13 cellular contexts compared by ENCODE assay signal in the genomic region with DNA sequence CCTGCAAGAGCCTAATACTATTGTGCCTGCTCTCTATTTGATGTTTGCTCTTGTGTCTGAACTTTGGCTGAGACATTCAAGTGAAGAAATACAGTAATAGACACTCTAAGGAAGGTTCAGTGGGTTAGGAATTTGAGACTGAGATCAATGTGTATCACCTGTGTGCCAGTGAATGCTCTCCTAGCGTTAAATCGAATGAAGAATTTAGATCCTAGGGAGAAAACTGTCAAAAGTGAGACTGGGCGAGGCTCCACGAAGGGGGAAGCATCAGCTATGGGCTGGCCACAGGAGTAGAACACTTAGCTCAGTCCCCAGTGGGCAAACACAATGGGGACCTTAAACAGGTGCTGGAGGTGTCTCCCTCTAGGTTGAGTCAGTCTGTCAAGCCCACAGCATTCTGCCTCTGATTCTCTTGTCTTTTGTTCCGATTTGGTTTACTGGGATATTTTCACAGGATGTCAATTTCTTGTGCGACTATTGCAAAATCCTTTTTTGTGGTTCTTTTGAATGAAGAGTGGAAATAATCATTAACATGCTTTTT. TPM values are rescaled to one million over a fixed set of nuclear protein-coding genes. Genes with fewer than 3 reads are reported as not detected.
A peak's percentile ranks its signal among the peaks of the same experiment; 100 is the strongest.
DNase-seq lines count a peak whose midpoint lies in the region; ATAC-seq and TF ChIP-seq lines count a peak whose summit lies in the region.
"Had no signal": no experiment of that assay in that cellular context is flagged by ENCODE, and none has a peak within 500 bp of the region (broad histone marks: within the 10 kb centered on the region; RNA-seq: fewer than 3 reads in every experiment).

No MANE protein-coding gene starts in this region.

- peak overlapping the region; percentile 42 for H3K4me3 ChIP-seq in HFF-Myc (replicated peaks; ENCODE audit: low read depth, low read length)
- peak overlapping the region; percentile 72 to 77 (median 74) for H3K4me3 ChIP-seq in esophagus squamous epithelium
- peak overlapping the region in 1 of 2 donors; percentile 21 for H3K4me3 ChIP-seq in neuronal stem cell (ENCODE audit: low read length in 2 of 2)
- H3K4me3 ChIP-seq in colonic mucosa: no peak overlapping the region
- H3K4me3 ChIP-seq: MG63 had no signal

- H3K4me1 ChIP-seq in esophagus squamous epithelium (peaks cover 3 to 55% (median 8%) of the 10 kb centered on the region in 3 donors), neuronal stem cell (ENCODE audit: control insufficient read depth in 2 of 2, insufficient read depth in 1 of 2, low read depth in 1 of 2, low read length in 2 of 2) (peaks cover 4 to 7% of the 10 kb centered on the region in 2 donors), colonic mucosa (no peaks in the 10 kb centered on the region)

- no peak overlapping the region for H2BK120ac ChIP-seq in neuronal stem cell (ENCODE audit: low read depth, low read length)

- no peak overlapping the region for H2BK5ac ChIP-seq in neuronal stem cell (ENCODE audit: low read length)

- H3K36me3 ChIP-seq in esophagus squamous epithelium (no peaks in the 10 kb centered on the region), neuronal stem cell (replicated peaks in 1 of 2; ENCODE audit: control insufficient read depth in 2 of 2, insufficient read depth in 2 of 2, low read length in 2 of 2) (no peaks in the 10 kb centered on the region), colonic mucosa (no peaks in the 10 kb centered on the region)
- H3K36me3 ChIP-seq: MG63 had no signal

- H2AFZ ChIP-seq in neuronal stem cell (ENCODE audit: low read length): no peak overlapping the region

- TF ChIP-seq CTCF in HFF-Myc (IDR thresholded peaks at IDR 0.05; ENCODE audit: low read depth, low read length, missing control alignments): no peak
- TF ChIP-seq CTCF in esophagus squamous epithelium (IDR thresholded peaks at IDR 0.05): no peak
- TF ChIP-seq CTCF in colonic mucosa (IDR thresholded peaks at IDR 0.05): no peak

- no peak overlapping the region for H2BK15ac ChIP-seq in neuronal stem cell (ENCODE audit: low read length)

- H3K27ac ChIP-seq in esophagus squamous epithelium (no peak overlapping the region), neuronal stem cell (replicated peaks; ENCODE audit: low read length) (no peak overlapping the region), colonic mucosa (no peak overlapping the region)

- H4K91ac ChIP-seq in neuronal stem cell (ENCODE audit: low read depth, low read length, poor library complexity): no peak overlapping the region

- H3K4ac ChIP-seq in neuronal stem cell (ENCODE audit: low read length): no peak overlapping the region

- no peak overlapping the region for H3K18ac ChIP-seq in neuronal stem cell (ENCODE audit: low read length)

- H3K14ac ChIP-seq in neuronal stem cell (ENCODE audit: low read length): no peak overlapping the region

- H2BK12ac ChIP-seq in neuronal stem cell (ENCODE audit: low read length): no peak overlapping the region

- H3K23ac ChIP-seq in neuronal stem cell (ENCODE audit: low read depth, low read length, poor library complexity): no peak overlapping the region

- no peaks in the 10 kb centered on the region for H3K79me1 ChIP-seq in neuronal stem cell (ENCODE audit: low read depth, low read length)

- H3K9me3 ChIP-seq in esophagus squamous epithelium (no peaks in the 10 kb centered on the region), neuronal stem cell (replicated peaks in 1 of 2; ENCODE audit: control insufficient read depth in 2 of 2, insufficient read depth in 1 of 2, low read depth in 1 of 2, low read length in 2 of 2) (no peaks in the 10 kb centered on the region), colonic mucosa (no peaks in the 10 kb centered on the region)
- H3K9me3 ChIP-seq: MG63 had no signal

- ATAC-seq in HG03565 (IDR thresholded peaks at IDR 0.05; ENCODE audit: unreplicated experiment): no peak
- ATAC-seq: left ventricle myocardium superior had no signal

- H4K8ac ChIP-seq in neuronal stem cell (ENCODE audit: low read depth, low read length): no peak overlapping the region

- WGBS in esophagus squamous epithelium, 2 donors: 19 to 37% methylated on average over 6 of the region's 6 CpGs
- no CpG with 5 or more reads among the region's 6 CpGs for WGBS in neuronal stem cell (ENCODE audit: extremely low coverage in 2 of 2, insufficient read length in 2 of 2, insufficient replicate concordance in 1 of 2), 2 donors

- intact Hi-C loops in esophagus squamous epithelium (cut with DNase I): no loop called here
- intact Hi-C loops in colonic mucosa (cut with DNase I): no loop called here

- H2AK5ac ChIP-seq in neuronal stem cell (ENCODE audit: low read depth, low read length): no peak overlapping the region

- no peak for TF ChIP-seq POLR2A in esophagus squamous epithelium (IDR thresholded peaks at IDR 0.05)

- H3K9ac ChIP-seq in neuronal stem cell (ENCODE audit: low read depth, low read length, poor library complexity): no peak overlapping the region
- H3K9ac ChIP-seq in colonic mucosa (ENCODE audit: low read depth in 2 of 2, low read length in 2 of 2): no peak overlapping the region

- no peak for DNase-seq in HFF-Myc (ENCODE audit: extremely low read depth, low read depth)
- peak; percentile 46 for DNase-seq in NCI-H82 treated with DMSO at 0.1 percent for 48 hours (lab: John Stamatoyannopoulos, UW; ENCODE audit: unreplicated experiment)
- DNase-seq in esophagus squamous epithelium (lab: John Stamatoyannopoulos, UW): no peak
- no peak for DNase-seq in neuronal stem cell (ENCODE audit: low spot score)
- no peak for DNase-seq in DMS53 treated with DMSO at 0.1 percent for 48 hours (lab: John Stamatoyannopoulos, UW; ENCODE audit: unreplicated experiment)
- DNase-seq in colonic mucosa: no peak
- DNase-seq: CD8-positive, alpha-beta memory T cell; left ventricle myocardium superior; MG63; NCI-H226; RPMI8226; T-helper 9 cell had no signal

- H3K4me2 ChIP-seq in neuronal stem cell (ENCODE audit: insufficient read depth, low read length, poor library complexity, severe bottlenecking): peak overlapping the region; percentile 38

- peaks cover 0 to 48% (median 2%) of the 10 kb centered on the region in 4 donors for H3K27me3 ChIP-seq in esophagus squamous epithelium
- peaks cover 0 to 31% (median 0%) of the 10 kb centered on the region in 3 experiments for H3K27me3 ChIP-seq in neuronal stem cell (ENCODE audit: control insufficient read depth in 3 of 3, insufficient read depth in 3 of 3, low read depth in 1 of 3, low read length in 3 of 3)
- peaks cover 23% of the 10 kb centered on the region for H3K27me3 ChIP-seq in colonic mucosa

RNA-seq across cellular contexts. Expression of gene ROBO2, which starts 1.3 kb away (rescaled TPM):
- 1 to 10 TPM; 4.7 to 8.4 (median 6.6) TPM for total RNA-seq in esophagus squamous epithelium
- polyA plus RNA-seq in neuronal stem cell (2013, experiment 1 of 2): 6.2 TPM
- polyA plus RNA-seq in neuronal stem cell (2013, experiment 2 of 2): 6.0 TPM
- under 1 TPM; 0.74 to 0.88 TPM for total RNA-seq in colonic mucosa
- total RNA-seq: CD8-positive, alpha-beta memory T cell had no signal
- polyA plus RNA-seq: CD8-positive, alpha-beta memory T cell had no signal
